19 cellular contexts compared by ENCODE assay signal in the genomic region with DNA sequence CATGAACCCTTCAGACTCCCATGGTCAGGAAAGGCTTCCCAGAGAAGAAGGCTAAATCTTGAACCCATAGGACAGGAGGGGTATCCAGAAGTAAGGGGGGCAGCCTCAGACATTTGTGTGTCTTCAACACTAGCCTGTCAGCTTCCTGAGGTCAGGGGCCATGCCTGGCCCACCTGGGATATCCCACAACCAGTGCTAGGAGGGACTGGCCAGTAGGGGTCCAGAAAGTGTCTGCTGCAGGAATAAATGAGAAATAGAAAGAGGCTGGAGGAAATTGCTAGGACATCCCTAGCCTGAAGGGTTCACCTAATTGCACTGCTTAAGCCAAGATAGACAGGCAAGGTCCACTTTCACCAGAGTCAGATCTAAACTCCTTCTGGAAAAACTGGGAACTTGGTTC.
DNase-seq lines count a peak whose midpoint lies in the region; ATAC-seq and TF ChIP-seq lines count a peak whose summit lies in the region.
"Had no signal": no experiment of that assay in that cellular context is flagged by ENCODE, and none has a peak within 500 bp of the region (broad histone marks: within the 10 kb centered on the region; RNA-seq: fewer than 3 reads in every experiment).

No MANE protein-coding gene starts in this region.

- H3K27me3 ChIP-seq in SK-N-SH (ENCODE audit: insufficient read depth) (no peaks in the 10 kb centered on the region), esophagus muscularis mucosa (no peaks in the 10 kb centered on the region), trophoblast cell (ENCODE audit: insufficient read depth, low read length) (no peaks in the 10 kb centered on the region)
- H3K27me3 ChIP-seq: BE2C had no signal

- no peaks in the 10 kb centered on the region for H3K79me1 ChIP-seq in trophoblast cell (ENCODE audit: low read length)

- no peaks in the 10 kb centered on the region for H4K20me1 ChIP-seq in SK-N-SH (ENCODE audit: insufficient read depth)

- H2AFZ ChIP-seq in SK-N-SH (ENCODE audit: low read depth) (no peak overlapping the region), trophoblast cell (ENCODE audit: insufficient read depth, low read length, poor library complexity) (no peak overlapping the region)

- ATAC-seq in SK-N-SH treated with all-trans-retinoic acid at 6 μM for 48 hours (no peak), WTC11 (no peak), GM19023 (IDR thresholded peaks at IDR 0.05; ENCODE audit: unreplicated experiment) (no peak)

- peak overlapping the region; percentile 90 for H3K27ac Mint-ChIP-seq in WTC11

- no peak overlapping the region for H4K91ac ChIP-seq in trophoblast cell (ENCODE audit: low read depth, low read length)

- H3K9ac ChIP-seq in SK-N-SH, result no peak overlapping the region
- H3K9ac ChIP-seq in trophoblast cell (ENCODE audit: low read length), result no peak overlapping the region

- H3K4me2 ChIP-seq in SK-N-SH (no peak overlapping the region), trophoblast cell (ENCODE audit: low read length) (no peak overlapping the region)

- H3K36me3 Mint-ChIP-seq in WTC11, result peaks cover 73% of the 10 kb centered on the region

- no peak overlapping the region for H4K12ac ChIP-seq in trophoblast cell (ENCODE audit: low read depth, low read length)

- intact Hi-C loops in esophagus muscularis mucosa (cut with DNase I), result no loop called here

- no peak overlapping the region for H4K8ac ChIP-seq in trophoblast cell (ENCODE audit: low read depth, low read length)

- H3K18ac ChIP-seq in trophoblast cell (ENCODE audit: low read length), result no peak overlapping the region

- no peaks in the 10 kb centered on the region for H3K27me3 Mint-ChIP-seq in WTC11 (ENCODE audit: low read depth)
- H3K27me3 Mint-ChIP-seq: CD8-positive, alpha-beta memory T cell had no signal

- CTCF ChIA-PET in SK-N-SH (lab: Yijun Ruan, JAX), result interaction anchor here (1.0 kb wide), 1 partner anchor 25 kb away, joined by 3 read pairs; no protein-coding TSS in a partner anchor
- CTCF ChIA-PET in WTC11 (lab: Charles Lee), result no interaction called here

- no peaks in the 10 kb centered on the region for H3K9me3 Mint-ChIP-seq in WTC11
- H3K9me3 Mint-ChIP-seq: CD8-positive, alpha-beta memory T cell had no signal

- peaks cover 3% of the 10 kb centered on the region in 2 experiments; a peak in 1 of 4 replicates for H3K4me1 ChIP-seq in SK-N-SH (ENCODE audit: control insufficient read depth in 1 of 2, insufficient read depth in 2 of 2, low read depth in 1 of 2, low read length in 1 of 2)
- peaks cover 0 to 3% (median 0%) of the 10 kb centered on the region in 4 donors for H3K4me1 ChIP-seq in esophagus muscularis mucosa
- peaks cover 3 to 9% of the 10 kb centered on the region in 2 experiments for H3K4me1 ChIP-seq in trophoblast cell (ENCODE audit: control insufficient read depth in 1 of 2, insufficient read depth in 2 of 2, low read length in 2 of 2)
- H3K4me1 ChIP-seq: BE2C had no signal

- H3F3A ChIP-seq in SK-N-SH (replicated peaks; ENCODE audit: insufficient read depth), result no peaks in the 10 kb centered on the region

- no peak overlapping the region for H2AK5ac ChIP-seq in trophoblast cell (ENCODE audit: low read length)

- peaks cover 78% of the 10 kb centered on the region for H3K4me1 Mint-ChIP-seq in WTC11
- H3K4me1 Mint-ChIP-seq: CD8-positive, alpha-beta memory T cell had no signal

- no peak overlapping the region for H2BK5ac ChIP-seq in trophoblast cell (ENCODE audit: low read depth, low read length, poor library complexity)

- no peaks in the 10 kb centered on the region for H3K9me3 ChIP-seq in SK-N-SH
- no peaks in the 10 kb centered on the region for H3K9me3 ChIP-seq in esophagus muscularis mucosa
- no peaks in the 10 kb centered on the region for H3K9me3 ChIP-seq in trophoblast cell (ENCODE audit: insufficient read depth, low read depth, low read length)
- H3K9me3 ChIP-seq: BE2C had no signal

- TF ChIP-seq EP300 in SK-N-SH (IDR thresholded peaks at IDR 0.05; ENCODE audit: borderline replicate concordance in 1 of 2, low read depth in 1 of 2, low read length in 1 of 2), result no peak
- no peak for TF ChIP-seq EP300 in esophagus muscularis mucosa (IDR thresholded peaks at IDR 0.05)

- no peak overlapping the region for H3K14ac ChIP-seq in trophoblast cell (ENCODE audit: low read length)

- TF ChIP-seq RAD21 in SK-N-SH (IDR thresholded peaks at IDR 0.05; ENCODE audit: low read length), result no peak

- peak; percentile 7; the same call in 1 of the 2 replicates for TF ChIP-seq CTCF in SK-N-SH (IDR thresholded peaks at IDR 0.05)
- TF ChIP-seq CTCF in WTC11 (IDR thresholded peaks at IDR 0.05), result no peak
- no peak for TF ChIP-seq CTCF in esophagus muscularis mucosa (IDR thresholded peaks at IDR 0.05)

- H3K9me2 ChIP-seq in SK-N-SH, result no peaks in the 10 kb centered on the region

- no peak overlapping the region for H3K4ac ChIP-seq in trophoblast cell (ENCODE audit: low read depth, low read length)

- H3K23ac ChIP-seq in trophoblast cell (ENCODE audit: low read length), result no peak overlapping the region

- H3K36me3 ChIP-seq in SK-N-SH (replicated peaks in 1 of 2; ENCODE audit: control insufficient read depth in 1 of 2, insufficient read depth in 2 of 2, low read length in 1 of 2) (no peaks in the 10 kb centered on the region), esophagus muscularis mucosa (no peaks in the 10 kb centered on the region), trophoblast cell (ENCODE audit: control insufficient read depth in 1 of 2, insufficient read depth in 2 of 2, low read length in 2 of 2) (no peaks in the 10 kb centered on the region)
- H3K36me3 ChIP-seq: BE2C had no signal

- no peak overlapping the region for H3K27ac ChIP-seq in SK-N-SH (ENCODE audit: low read depth in 2 of 2, low read length in 1 of 2)
- no peak overlapping the region for H3K27ac ChIP-seq in esophagus muscularis mucosa (replicated peaks in 1 of 4)
- H3K27ac ChIP-seq in trophoblast cell (ENCODE audit: low read depth, low read length), result no peak overlapping the region
- H3K27ac ChIP-seq: 22Rv1 had no signal

- no peak for DNase-seq in SK-N-SH
- DNase-seq in WTC11 (ENCODE audit: low spot score), result no peak
- DNase-seq in esophagus muscularis mucosa (ENCODE audit: extremely low spot score), result peak; percentile 78
- DNase-seq in trophoblast cell, result no peak
- no peak for DNase-seq in stimulated activated CD4-positive, alpha-beta T cell treated with anti-CD3 and anti-CD28 coated beads, Interleukin-4, amount 100 ng/mL, for 4 hours
- no peak for DNase-seq in iPS-NIHi11 (ENCODE audit: low spot score)
- DNase-seq: BE2C; CD8-positive, alpha-beta memory T cell; Karpas-422; NCI-H1105; NCI-H1436 treated with DMSO at 0.1 percent for 48 hours; NCI-H2029; NCI-H446; NCI-H524 treated with DMSO at 0.1 percent for 48 hours; NCI-H774 had no signal

- peak overlapping the region; percentile 15 for H2BK12ac ChIP-seq in trophoblast cell (ENCODE audit: low read length)

- no peak for TF ChIP-seq POLR2A in esophagus muscularis mucosa (IDR thresholded peaks at IDR 0.05; ENCODE audit: low read depth)

- H3K4me3 Mint-ChIP-seq in WTC11, result peak overlapping the region; percentile 95
- H3K4me3 Mint-ChIP-seq: CD14-positive monocyte; CD8-positive, alpha-beta memory T cell had no signal

- H3K4me3 ChIP-seq in SK-N-SH (ENCODE audit: low read depth in 2 of 2, low read length in 1 of 2) (no peak overlapping the region), esophagus muscularis mucosa (no peak overlapping the region), trophoblast cell (ENCODE audit: low read depth, low read length) (no peak overlapping the region)

- POLR2A ChIA-PET in SK-N-SH (lab: Yijun Ruan, JAX), result no interaction called here
- POLR2A ChIA-PET in WTC11 (lab: Charles Lee), result interaction anchor here (1.0 kb wide), 1 partner anchor 9 kb away, joined by 3 read pairs; no protein-coding TSS in a partner anchor

- H2BK120ac ChIP-seq in trophoblast cell (ENCODE audit: insufficient read depth, low read length, poor library complexity), result no peak overlapping the region

- H3K79me2 ChIP-seq in SK-N-SH (ENCODE audit: insufficient read depth) (no peaks in the 10 kb centered on the region), trophoblast cell (ENCODE audit: control insufficient read depth, insufficient read depth, low read length, poor library complexity) (no peaks in the 10 kb centered on the region)

TF ChIP-seq in SK-N-SH, 30 proteins besides CTCF, POLR2A, EP300 and RAD21 (continues in another document):
- TF ChIP-seq EZH2phosphoT487 (IDR thresholded peaks at IDR 0.05; ENCODE audit: borderline replicate concordance, low read depth), result no peak
- TF ChIP-seq TCF12 (IDR thresholded peaks at IDR 0.05), result no peak
- TF ChIP-seq SIN3A (IDR thresholded peaks at IDR 0.05; ENCODE audit: borderline replicate concordance, low read depth, low read length), result no peak
- no peak for TF ChIP-seq FOXM1 (IDR thresholded peaks at IDR 0.05; ENCODE audit: low read depth)
- TF ChIP-seq MEF2A (IDR thresholded peaks at IDR 0.05; ENCODE audit: borderline replicate concordance, low read depth), result no peak
- TF ChIP-seq TAF1 (IDR thresholded peaks at IDR 0.05; ENCODE audit: borderline replicate concordance, low read depth, low read length), result no peak

TF ChIP-seq in SK-N-SH treated with all-trans-retinoic acid at 6 μM for 48 hours, 23 proteins besides CTCF, POLR2A, EP300 and RAD21 (continues in another document):
- no peak for TF ChIP-seq ZC3H10 (CRISPR knock-in tag; IDR thresholded peaks at IDR 0.05)

TF ChIP-seq in WTC11, 78 proteins besides CTCF, POLR2A, EP300 and RAD21 (continues in another document):
- no peak for TF ChIP-seq FOXK1 (CRISPR knock-in tag; IDR thresholded peaks at IDR 0.05)
- TF ChIP-seq, protein P1, sequence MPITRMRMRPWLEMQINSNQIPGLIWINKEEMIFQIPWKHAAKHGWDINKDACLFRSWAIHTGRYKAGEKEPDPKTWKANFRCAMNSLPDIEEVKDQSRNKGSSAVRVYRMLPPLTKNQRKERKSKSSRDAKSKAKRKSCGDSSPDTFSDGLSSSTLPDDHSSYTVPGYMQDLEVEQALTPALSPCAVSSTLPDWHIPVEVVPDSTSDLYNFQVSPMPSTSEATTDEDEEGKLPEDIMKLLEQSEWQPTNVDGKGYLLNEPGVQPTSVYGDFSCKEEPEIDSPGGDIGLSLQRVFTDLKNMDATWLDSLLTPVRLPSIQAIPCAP (CRISPR knock-in tag; IDR thresholded peaks at IDR 0.05), result no peak
- no peak for TF ChIP-seq MXD4 (CRISPR knock-in tag; IDR thresholded peaks at IDR 0.05; ENCODE audit: borderline replicate concordance)
- no peak for TF ChIP-seq CREB1 (CRISPR knock-in tag; IDR thresholded peaks at IDR 0.05)
- no peak for TF ChIP-seq JUN (CRISPR knock-in tag; IDR thresholded peaks at IDR 0.05)
- TF ChIP-seq ZNF263 (CRISPR knock-in tag; IDR thresholded peaks at IDR 0.05; ENCODE audit: low read depth), result no peak
- no peak for TF ChIP-seq IRF2 (CRISPR knock-in tag; IDR thresholded peaks at IDR 0.05; ENCODE audit: borderline replicate concordance, low read depth)
